ENCODE assay signal across 1 cellular context in the genomic region with DNA sequence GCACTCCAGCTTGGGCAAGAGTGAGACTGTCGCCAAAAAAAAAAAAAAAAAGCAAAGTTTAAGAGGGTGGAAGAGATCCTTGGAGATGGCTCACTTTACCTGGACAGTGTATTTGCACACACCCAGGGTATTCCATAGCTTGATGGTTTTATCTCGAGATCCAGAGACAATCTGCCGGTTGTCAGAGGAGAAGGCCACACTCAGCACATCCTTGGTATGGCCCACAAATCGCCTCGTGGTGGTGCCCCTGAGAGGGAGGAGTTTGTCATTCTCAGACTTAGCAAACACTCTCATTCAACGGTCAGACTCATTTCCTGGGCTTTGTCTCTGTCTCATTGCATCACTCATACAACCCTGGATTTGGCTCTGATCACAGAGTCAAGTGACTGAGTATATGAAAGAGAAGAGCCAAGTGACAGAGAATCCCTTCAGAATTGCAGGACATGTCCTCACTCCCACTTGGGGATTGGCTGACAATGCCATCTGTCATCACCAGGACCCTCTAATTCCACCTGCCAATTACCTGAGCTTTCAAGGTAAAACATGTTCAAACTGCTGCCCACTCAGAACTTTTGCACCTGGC.
TF ChIP-seq lines count a peak whose summit lies in the region.

No MANE protein-coding gene starts in this region.

TF ChIP-seq in liver, 16 proteins besides CTCF, POLR2A, EP300 and RAD21 (continued from another document):
- TF ChIP-seq, protein P1, sequence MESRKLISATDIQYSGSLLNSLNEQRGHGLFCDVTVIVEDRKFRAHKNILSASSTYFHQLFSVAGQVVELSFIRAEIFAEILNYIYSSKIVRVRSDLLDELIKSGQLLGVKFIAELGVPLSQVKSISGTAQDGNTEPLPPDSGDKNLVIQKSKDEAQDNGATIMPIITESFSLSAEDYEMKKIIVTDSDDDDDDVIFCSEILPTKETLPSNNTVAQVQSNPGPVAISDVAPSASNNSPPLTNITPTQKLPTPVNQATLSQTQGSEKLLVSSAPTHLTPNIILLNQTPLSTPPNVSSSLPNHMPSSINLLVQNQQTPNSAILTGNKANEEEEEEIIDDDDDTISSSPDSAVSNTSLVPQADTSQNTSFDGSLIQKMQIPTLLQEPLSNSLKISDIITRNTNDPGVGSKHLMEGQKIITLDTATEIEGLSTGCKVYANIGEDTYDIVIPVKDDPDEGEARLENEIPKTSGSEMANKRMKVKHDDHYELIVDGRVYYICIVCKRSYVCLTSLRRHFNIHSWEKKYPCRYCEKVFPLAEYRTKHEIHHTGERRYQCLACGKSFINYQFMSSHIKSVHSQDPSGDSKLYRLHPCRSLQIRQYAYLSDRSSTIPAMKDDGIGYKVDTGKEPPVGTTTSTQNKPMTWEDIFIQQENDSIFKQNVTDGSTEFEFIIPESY (IDR thresholded peaks at IDR 0.05) = no peak
- TF ChIP-seq, protein P2, sequence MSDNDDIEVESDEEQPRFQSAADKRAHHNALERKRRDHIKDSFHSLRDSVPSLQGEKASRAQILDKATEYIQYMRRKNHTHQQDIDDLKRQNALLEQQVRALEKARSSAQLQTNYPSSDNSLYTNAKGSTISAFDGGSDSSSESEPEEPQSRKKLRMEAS (IDR thresholded peaks at IDR 0.05) = no peak
